In genomic region chr7:39746162-39746782, GRCh38 we compare ENCODE assay signal across 9 cellular contexts.
DNase-seq lines count a peak whose midpoint lies in the region; ATAC-seq and TF ChIP-seq lines count a peak whose summit lies in the region.
"Had no signal": no experiment of that assay in that cellular context is flagged by ENCODE, and none has a peak within 500 bp of the region (broad histone marks: within the 10 kb centered on the region; RNA-seq: fewer than 3 reads in every experiment).

No MANE protein-coding gene starts in this region.

- H3K27ac ChIP-seq in left lung, result no peak overlapping the region

- peak; percentile 31; the same call in 1 of the 2 replicates for TF ChIP-seq CTCF in WTC11 (IDR thresholded peaks at IDR 0.05)
- TF ChIP-seq CTCF in chondrocyte (IDR thresholded peaks at IDR 0.05), result peak; percentile 93
- peak; percentile 59 to 64 for TF ChIP-seq CTCF in left lung (IDR thresholded peaks at IDR 0.05)

- H3K9me3 Mint-ChIP-seq in WTC11 (peaks cover 1% of the 10 kb centered on the region), chondrocyte (ENCODE audit: low read depth) (no peaks in the 10 kb centered on the region)
- H3K9me3 Mint-ChIP-seq: dendritic cell treated with granulocyte-macrophage colony-stimulating factor and Interleukin-4, amounts not matched to agents 40 ng/mL and 50 ng/mL, for 4 days had no signal

- no peaks in the 10 kb centered on the region for H3K9me3 ChIP-seq in left lung

- peaks cover 0 to 5% of the 10 kb centered on the region in 2 donors for H3K4me1 ChIP-seq in left lung

- H3K4me1 Mint-ChIP-seq in WTC11 (peaks cover 42% of the 10 kb centered on the region), chondrocyte (ENCODE audit: low read depth) (peaks cover 13% of the 10 kb centered on the region)

- H3K4me3 Mint-ChIP-seq in WTC11 (no peak overlapping the region), chondrocyte (ENCODE audit: unreplicated experiment) (no peak overlapping the region)
- H3K4me3 Mint-ChIP-seq: dendritic cell treated with granulocyte-macrophage colony-stimulating factor and Interleukin-4, amounts not matched to agents 40 ng/mL and 50 ng/mL, for 4 days had no signal

- ATAC-seq in HG02763 (IDR thresholded peaks at IDR 0.05; ENCODE audit: unreplicated experiment), result peak; percentile 55
- peak; percentile 63 for ATAC-seq in WTC11
- ATAC-seq in left lung, result peak; percentile 93
- ATAC-seq in HG02852 (IDR thresholded peaks at IDR 0.05; ENCODE audit: unreplicated experiment), result no peak

- intact Hi-C loops in left lung (cut with DNase I), result loop anchor here (5.0 to 10.0 kb wide), 2 partner anchors 164 to 171 kb away; no protein-coding TSS in a partner anchor

- H3K27ac Mint-ChIP-seq in WTC11 (no peak overlapping the region; the same call in 1 of the 2 replicates), chondrocyte (ENCODE audit: unreplicated experiment) (no peak overlapping the region)
- H3K27ac Mint-ChIP-seq: dendritic cell treated with granulocyte-macrophage colony-stimulating factor and Interleukin-4, amounts not matched to agents 40 ng/mL and 50 ng/mL, for 4 days had no signal

- peaks cover 6% of the 10 kb centered on the region for H3K36me3 Mint-ChIP-seq in WTC11
- peaks cover 1% of the 10 kb centered on the region for H3K36me3 Mint-ChIP-seq in chondrocyte (ENCODE audit: low read depth)

- no peaks in the 10 kb centered on the region for H3K27me3 ChIP-seq in left lung

- POLR2A ChIA-PET in WTC11 (lab: Charles Lee), result interaction anchor here (0.7 to 1.2 kb wide), 2 partner anchors 81 to 123 kb away, joined by 3 read pairs; partner anchors contain the start of gene RALA

- DNase-seq in Daoy (ENCODE audit: low read depth) (peak; percentile 90), NCI-H2196 treated with DMSO at 0.1 percent for 48 hours (lab: John Stamatoyannopoulos, UW; ENCODE audit: unreplicated experiment) (peak; percentile 37), WTC11 (ENCODE audit: low spot score) (peak; percentile 85), chondrocyte (ENCODE audit: low spot score) (no peak), left lung (peak; percentile 72 to 78)
- DNase-seq in stimulated activated CD4-positive, alpha-beta T cell treated with anti-CD3 and anti-CD28 coated beads, Interleukin-4, amount 100 ng/mL, for 48 hours (ENCODE audit: low read depth in 2 of 2), result peak; percentile 34 to 50

- no peaks in the 10 kb centered on the region for H3K36me3 ChIP-seq in left lung

- H3K27me3 Mint-ChIP-seq in WTC11 (ENCODE audit: low read depth) (no peaks in the 10 kb centered on the region), chondrocyte (ENCODE audit: low read depth) (no peaks in the 10 kb centered on the region)
- H3K27me3 Mint-ChIP-seq: dendritic cell treated with granulocyte-macrophage colony-stimulating factor and Interleukin-4, amounts not matched to agents 40 ng/mL and 50 ng/mL, for 4 days had no signal

- no peak overlapping the region for H3K4me3 ChIP-seq in left lung

- CTCF ChIA-PET in WTC11 (lab: Charles Lee), result interaction anchor here (0.7 to 9.6 kb wide), 21 partner anchors 11 to 292 kb away, joined by 3 to 378 read pairs (median 4); partner anchors contain the start of gene RALA

TF ChIP-seq in WTC11, 78 proteins besides CTCF, POLR2A, EP300 and RAD21:
- TF ChIP-seq TCF7 (CRISPR knock-in tag; IDR thresholded peaks at IDR 0.05; ENCODE audit: low read depth) (no peak), USF1 (CRISPR knock-in tag; IDR thresholded peaks at IDR 0.05) (no peak), ZNF416 (CRISPR knock-in tag; IDR thresholded peaks at IDR 0.05) (no peak), ATF6 (CRISPR knock-in tag; IDR thresholded peaks at IDR 0.05) (no peak), HMGA2 (CRISPR knock-in tag; IDR thresholded peaks at IDR 0.05) (peak; percentile 18; the same call in 1 of the 2 replicates), ZNF317 (CRISPR knock-in tag; IDR thresholded peaks at IDR 0.05; ENCODE audit: borderline replicate concordance, low read depth) (no peak)

Comparison
In these comparisons a context has a peak if more than half of its experiments do, and no peak if none do; other contexts are left out.
1. CTCF ChIP-seq: peak in every context shown above with its lines; median percentile 93 in chondrocyte; 62 in left lung; 31 in WTC11.